ENCODE assay signal across 18 cellular contexts in genomic region chr11:36618025-36618700, GRCh38.
"Had no signal": no experiment of that assay in that cellular context is flagged by ENCODE, and none has a peak within 500 bp of the region (broad histone marks: within the 10 kb centered on the region; RNA-seq: fewer than 3 reads in every experiment).

No MANE protein-coding gene starts in this region.

- H3K36me3 ChIP-seq: right lobe of liver, spleen, thoracic aorta had no signal

- FAIRE-seq: astrocyte, bronchial epithelial cell, frontal cortex had no signal

- H3K27ac ChIP-seq: epithelial cell of prostate, right lobe of liver, spleen, thoracic aorta had no signal

- H3K9me3 ChIP-seq: psoas muscle, right lobe of liver, spleen, thoracic aorta had no signal

- H3K4me3 ChIP-seq: right lobe of liver, spleen had no signal

- H3K27me3 ChIP-seq: right lobe of liver, spleen had no signal

- DNase-seq: activated CD4-positive, alpha-beta memory T cell treated with anti-CD3 and anti-CD28 coated beads for 36 hours; activated CD4-positive, alpha-beta T cell treated with anti-CD3 and anti-CD28 coated beads for 36 hours; activated effector memory CD4-positive, alpha-beta T cell treated with Interleukin-2 at 50 U/mL for 16 hours; activated naive CD4-positive, alpha-beta T cell treated with anti-CD3 and anti-CD28 coated beads, Interleukin-2, amount 50 U/mL, for 16 hours; activated T-cell treated with anti-CD3 and anti-CD28 coated beads, Interleukin-2, amount 50 U/mL, for 4 hours; head of caudate nucleus; immature natural killer cell; mesendoderm; psoas muscle; right lobe of liver; spleen; stimulated activated naive CD8-positive, alpha-beta T cell treated with anti-CD3 and anti-CD28 coated beads, Interleukin-15, amount 100 ng/mL, for 72 hours; T1000 had no signal

- H3K4me1 ChIP-seq: right lobe of liver had no signal

- ATAC-seq: activated CD4-positive, alpha-beta T cell treated with anti-CD3 and anti-CD28 coated beads for 36 hours; activated T-cell treated with anti-CD3 and anti-CD28 coated beads, Interleukin-2, amount 50 U/mL, for 4 hours; psoas muscle; right lobe of liver; stimulated activated naive CD8-positive, alpha-beta T cell treated with anti-CD3 and anti-CD28 coated beads, Interleukin-15, amount 100 ng/mL, for 72 hours had no signal
